ENCODE assay signal across 13 cellular contexts in the genomic region with DNA sequence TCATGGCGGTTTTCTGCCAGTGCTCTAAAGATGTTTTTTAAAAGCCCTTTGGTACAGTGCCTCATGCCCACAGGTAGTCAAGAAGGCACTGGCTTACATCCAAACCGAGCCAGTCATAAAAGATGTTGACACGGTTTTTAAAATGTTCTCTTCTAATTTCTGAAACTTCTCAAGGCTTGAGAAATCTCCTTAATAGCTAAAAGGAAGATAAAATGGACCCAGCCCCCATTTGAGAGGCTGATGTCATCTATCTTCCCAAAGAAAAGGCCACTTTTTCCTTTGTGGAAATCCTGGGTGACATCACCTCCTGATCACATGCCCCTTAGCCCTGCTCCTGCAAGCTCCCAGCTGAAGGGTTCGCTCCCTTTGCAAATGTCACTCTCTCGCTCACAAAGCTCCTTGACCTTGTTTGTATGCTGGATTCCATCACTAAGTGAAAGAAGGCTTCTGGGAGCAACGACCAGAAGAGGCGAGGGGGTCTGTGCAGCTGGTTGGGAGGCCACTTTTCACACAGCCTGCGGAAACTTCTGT.
DNase-seq lines count a peak whose midpoint lies in the region; ATAC-seq and TF ChIP-seq lines count a peak whose summit lies in the region.
"Had no signal": no experiment of that assay in that cellular context is flagged by ENCODE, and none has a peak within 500 bp of the region (broad histone marks: within the 10 kb centered on the region; RNA-seq: fewer than 3 reads in every experiment).

No MANE protein-coding gene starts in this region.

- H3K27me3 Mint-ChIP-seq in endodermal cell (ENCODE audit: insufficient read depth) = no peaks in the 10 kb centered on the region
- H3K27me3 Mint-ChIP-seq in stimulated activated naive B cell treated with anti-CD40 and anti-IgM and Interleukin-4, amounts not matched to agents 10 μg/mL and 1 μg/mL and 100 μg/mL, for 72 hours = peaks cover 17 to 23% of the 10 kb centered on the region in 2 donors

- H3K4me1 ChIP-seq in endodermal cell (ENCODE audit: control insufficient read depth, insufficient read depth, low read length) (peaks cover 3% of the 10 kb centered on the region), muscle layer of duodenum (ENCODE audit: control insufficient read depth in 1 of 2, insufficient read depth in 2 of 2, low read length in 2 of 2) (peaks cover 10 to 24% of the 10 kb centered on the region in 2 donors), upper lobe of right lung (peaks cover 54% of the 10 kb centered on the region)

- TF ChIP-seq CTCF in endodermal cell (conservative IDR thresholded peaks at IDR 0.05) = no peak
- TF ChIP-seq CTCF in upper lobe of right lung (IDR thresholded peaks at IDR 0.05) = no peak

- WGBS in endodermal cell (ENCODE audit: insufficient coverage in 1 of 2, insufficient read length in 1 of 2), 2 experiments = 84 to 92% methylated on average over 3 to 8 of the region's 8 CpGs

- H3K36me3 ChIP-seq in endodermal cell (ENCODE audit: control insufficient read depth, insufficient read depth, low read length) = no peaks in the 10 kb centered on the region
- H3K36me3 ChIP-seq in muscle layer of duodenum (ENCODE audit: control insufficient read depth in 1 of 2, insufficient read depth in 2 of 2, low read length in 2 of 2) = peaks cover 0 to 11% of the 10 kb centered on the region in 2 donors
- no peaks in the 10 kb centered on the region for H3K36me3 ChIP-seq in upper lobe of right lung

- DNase-seq in DMS53 (lab: John Stamatoyannopoulos, UW) (peak; percentile 39), DMS53 treated with DMSO at 0.1 percent for 48 hours (lab: John Stamatoyannopoulos, UW; ENCODE audit: unreplicated experiment) (no peak), endodermal cell (peak; percentile 29), upper lobe of right lung (no peak), NCI-H1092 (lab: John Stamatoyannopoulos, UW) (no peak), SK-N-DZ (ENCODE audit: low spot score) (no peak)
- no peak for DNase-seq in stimulated activated naive B cell treated with anti-CD40 and anti-IgM and Interleukin-4, amounts not matched to agents 10 μg/mL and 1 μg/mL and 100 μg/mL, for 72 hours
- DNase-seq: 8988T, amniotic stem cell, DND-41, NCI-H510A treated with DMSO at 0.1 percent for 48 hours had no signal

- intact Hi-C loops in upper lobe of right lung (cut with DNase I) = no loop called here

- H3K27ac ChIP-seq in endodermal cell (ENCODE audit: low read depth, low read length) (peak overlapping the region; percentile 98), muscle layer of duodenum (ENCODE audit: low read length) (peak overlapping the region; percentile 68), upper lobe of right lung (peak overlapping the region; percentile 43)

- no peak overlapping the region for H3K27ac Mint-ChIP-seq in endodermal cell
- H3K27ac Mint-ChIP-seq in stimulated activated naive B cell treated with anti-CD40 and anti-IgM and Interleukin-4, amounts not matched to agents 10 μg/mL and 1 μg/mL and 100 μg/mL, for 72 hours = no peak overlapping the region
- H3K27ac Mint-ChIP-seq: T-helper 1 cell treated with Interleukin-12 subunit alpha and Interleukin-12 subunit beta and Interleukin-4 antibody, amounts not matched to agents 30 μg/mL and 1 μg/mL, for 36 hours had no signal

- no peaks in the 10 kb centered on the region for H3K27me3 ChIP-seq in endodermal cell (ENCODE audit: control insufficient read depth, insufficient read depth, low read length, poor library complexity, severe bottlenecking)
- H3K27me3 ChIP-seq in muscle layer of duodenum (ENCODE audit: low read depth, low read length) = no peaks in the 10 kb centered on the region
- H3K27me3 ChIP-seq in upper lobe of right lung = no peaks in the 10 kb centered on the region

- H3K4me1 Mint-ChIP-seq in endodermal cell = peaks cover 24% of the 10 kb centered on the region
- H3K4me1 Mint-ChIP-seq in stimulated activated naive B cell treated with anti-CD40 and anti-IgM and Interleukin-4, amounts not matched to agents 10 μg/mL and 1 μg/mL and 100 μg/mL, for 72 hours = peaks cover 10 to 13% of the 10 kb centered on the region in 2 donors

- H3K9me3 ChIP-seq in endodermal cell (ENCODE audit: control insufficient read depth, low read length) (peaks cover 48% of the 10 kb centered on the region), muscle layer of duodenum (ENCODE audit: control insufficient read depth in 1 of 2, low read length in 2 of 2) (no peaks in the 10 kb centered on the region), upper lobe of right lung (no peaks in the 10 kb centered on the region)

- H3K9ac ChIP-seq in endodermal cell (ENCODE audit: extremely low read depth, low read length, poor library complexity, severe bottlenecking) = no peak overlapping the region

- H3K9me3 Mint-ChIP-seq in endodermal cell = peaks cover 32% of the 10 kb centered on the region
- H3K9me3 Mint-ChIP-seq in stimulated activated naive B cell treated with anti-CD40 and anti-IgM and Interleukin-4, amounts not matched to agents 10 μg/mL and 1 μg/mL and 100 μg/mL, for 72 hours = peaks cover 2 to 3% of the 10 kb centered on the region in 2 donors

- no peak overlapping the region for H3K4me3 Mint-ChIP-seq in endodermal cell
- H3K4me3 Mint-ChIP-seq in stimulated activated naive B cell treated with anti-CD40 and anti-IgM and Interleukin-4, amounts not matched to agents 10 μg/mL and 1 μg/mL and 100 μg/mL, for 72 hours = no peak overlapping the region
- H3K4me3 Mint-ChIP-seq: T-helper 1 cell treated with Interleukin-12 subunit alpha and Interleukin-12 subunit beta and Interleukin-4 antibody, amounts not matched to agents 30 μg/mL and 1 μg/mL, for 36 hours had no signal

- peak overlapping the region; percentile 47 for H3K4me3 ChIP-seq in endodermal cell (ENCODE audit: low read length)
- no peak overlapping the region for H3K4me3 ChIP-seq in muscle layer of duodenum (ENCODE audit: low read depth in 1 of 2, low read length in 2 of 2)
- H3K4me3 ChIP-seq in upper lobe of right lung = no peak overlapping the region

- ATAC-seq in upper lobe of right lung = peak; percentile 75
- no peak for ATAC-seq in stimulated activated naive B cell treated with anti-CD40 and anti-IgM and Interleukin-4, amounts not matched to agents 10 μg/mL and 1 μg/mL and 100 μg/mL, for 72 hours (replicated peaks)

- peaks cover 7% of the 10 kb centered on the region for H3K36me3 Mint-ChIP-seq in endodermal cell (ENCODE audit: low read depth)
- peaks cover 5 to 7% of the 10 kb centered on the region in 2 donors for H3K36me3 Mint-ChIP-seq in stimulated activated naive B cell treated with anti-CD40 and anti-IgM and Interleukin-4, amounts not matched to agents 10 μg/mL and 1 μg/mL and 100 μg/mL, for 72 hours

Comparison
In these comparisons a context has a peak if more than half of its experiments do, and no peak if none do; other contexts are left out.
1. DNase-seq: peak in DMS53 (single experiment) and endodermal cell (single experiment); none in DMS53 treated with DMSO at 0.1 percent for 48 hours (single experiment), upper lobe of right lung (single experiment), stimulated activated naive B cell treated with anti-CD40 and anti-IgM and Interleukin-4, amounts not matched to agents 10 μg/mL and 1 μg/mL and 100 μg/mL, for 72 hours (single experiment), NCI-H1092 (single experiment) and SK-N-DZ (single experiment).
2. H3K27ac ChIP-seq: peak in every context shown above with its lines; median percentile 98 in endodermal cell; 68 in muscle layer of duodenum; 43 in upper lobe of right lung.